12 cellular contexts compared by ENCODE assay signal in the genomic region with DNA sequence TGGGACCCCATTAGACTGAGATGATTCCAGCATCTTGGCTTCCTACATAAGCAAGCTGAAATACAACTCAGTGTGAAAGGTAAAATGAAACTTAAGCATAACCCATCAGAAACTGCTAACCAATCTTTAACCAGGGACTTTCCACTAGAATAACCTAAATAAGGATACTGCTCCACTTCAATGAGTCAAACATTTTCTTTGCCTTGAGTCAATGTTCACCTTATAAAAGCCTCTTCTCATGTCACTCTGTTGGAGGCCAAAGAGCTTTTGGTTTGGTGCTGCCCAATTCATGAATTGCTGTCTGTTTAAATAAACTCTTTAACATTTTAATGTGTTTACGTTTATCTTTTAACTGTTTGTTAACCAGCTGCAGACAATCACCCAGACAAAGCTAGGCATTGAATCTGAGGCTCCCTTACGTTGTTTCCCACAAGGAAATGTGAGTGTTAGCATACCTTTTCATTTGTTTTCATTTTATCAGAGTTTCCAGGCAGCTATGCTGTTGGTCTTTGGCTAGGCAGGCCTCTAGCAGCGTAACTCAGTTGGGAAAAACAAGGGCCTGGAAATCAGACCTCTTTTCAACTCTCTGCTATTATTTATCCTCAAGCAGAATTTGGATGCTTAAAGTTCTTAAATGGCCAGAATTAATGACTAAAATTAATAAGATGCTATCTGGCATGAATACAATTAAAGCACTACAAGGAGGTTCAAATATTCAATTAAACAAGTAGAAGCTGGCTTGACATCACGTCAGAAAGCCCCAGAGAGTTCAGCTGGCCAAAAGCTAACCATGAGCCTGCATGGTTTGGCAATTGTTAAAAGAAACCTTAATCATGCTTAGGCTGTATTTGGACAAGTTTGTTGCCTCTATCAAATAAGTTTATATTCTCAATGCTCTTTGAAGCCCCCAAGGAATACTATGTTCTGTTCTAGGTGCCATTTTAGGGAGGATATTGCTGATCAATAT.
DNase-seq lines count a peak whose midpoint lies in the region; ATAC-seq and TF ChIP-seq lines count a peak whose summit lies in the region.
"Had no signal": no experiment of that assay in that cellular context is flagged by ENCODE, and none has a peak within 500 bp of the region (broad histone marks: within the 10 kb centered on the region; RNA-seq: fewer than 3 reads in every experiment).

No MANE protein-coding gene starts in this region.

- H4K20me1 ChIP-seq in GM23338 (replicated peaks; ENCODE audit: insufficient read depth): no peaks in the 10 kb centered on the region

- peaks cover 0 to 6% of the 10 kb centered on the region in 2 donors for H3K9me3 ChIP-seq in left lung
- H3K9me3 ChIP-seq: tibial nerve had no signal

- peak; percentile 97 for ATAC-seq in GM18907 (IDR thresholded peaks at IDR 0.05; ENCODE audit: unreplicated experiment)
- ATAC-seq in GM23338: peak; percentile 54; the same call in 2 of the 3 replicates
- peak; percentile 84 for ATAC-seq in HG03469 (IDR thresholded peaks at IDR 0.05; ENCODE audit: unreplicated experiment)
- no peak for ATAC-seq in HG02642 (IDR thresholded peaks at IDR 0.05; ENCODE audit: poor library complexity, unreplicated experiment)
- no peak for ATAC-seq in left lung

- H3F3A ChIP-seq in GM23338 (replicated peaks; ENCODE audit: low read depth): no peaks in the 10 kb centered on the region

- H3K36me3 ChIP-seq in GM23338 (ENCODE audit: insufficient read depth) (peaks cover 17% of the 10 kb centered on the region), left lung (no peaks in the 10 kb centered on the region)
- H3K36me3 ChIP-seq: heart right ventricle, tibial nerve had no signal

- intact Hi-C loops in left lung (cut with DNase I): no loop called here

- TF ChIP-seq CTCF in GM23338 (conservative IDR thresholded peaks at IDR 0.05; ENCODE audit: low read depth in 2 of 2) (no peak), left lung (IDR thresholded peaks at IDR 0.05) (no peak), foreskin fibroblast (IDR thresholded peaks at IDR 0.05; ENCODE audit: low read depth, low read length) (no peak)

- H3K27ac ChIP-seq in GM23338 (ENCODE audit: low read depth) (no peak overlapping the region), left lung (no peak overlapping the region)
- H3K27ac ChIP-seq: heart right ventricle had no signal

- no peak overlapping the region for H2AFZ ChIP-seq in GM23338

- peaks cover 6% of the 10 kb centered on the region; the same call in 1 of the 2 replicates for H3K9me2 ChIP-seq in GM23338 (ENCODE audit: insufficient read depth)

- H3K27me3 ChIP-seq in GM23338 (ENCODE audit: insufficient read depth): no peaks in the 10 kb centered on the region
- no peaks in the 10 kb centered on the region for H3K27me3 ChIP-seq in left lung
- H3K27me3 ChIP-seq: heart right ventricle, tibial nerve had no signal

- H3K4me1 Mint-ChIP-seq in GM23338: no peaks in the 10 kb centered on the region
- H3K4me1 Mint-ChIP-seq: activated naive CD4-positive, alpha-beta T cell treated with anti-CD3 and anti-CD28 coated beads, Interleukin-2, amount 10 ng/mL, durations not matched to agents 7 days and 5 days had no signal

- no peak overlapping the region for H3K4me2 ChIP-seq in GM23338

- H3K27me3 Mint-ChIP-seq in GM23338 (ENCODE audit: insufficient read depth, low read depth, poor library complexity): peaks cover 3% of the 10 kb centered on the region
- H3K27me3 Mint-ChIP-seq: activated naive CD4-positive, alpha-beta T cell treated with anti-CD3 and anti-CD28 coated beads, Interleukin-2, amount 10 ng/mL, durations not matched to agents 7 days and 5 days had no signal

- no peak overlapping the region for H3K4me3 Mint-ChIP-seq in GM23338
- H3K4me3 Mint-ChIP-seq: activated naive CD4-positive, alpha-beta T cell treated with anti-CD3 and anti-CD28 coated beads, Interleukin-2, amount 10 ng/mL, durations not matched to agents 7 days and 5 days had no signal

- DNase-seq in GM23338 (ENCODE audit: low spot score): peak; percentile 36
- peak; percentile 91 for DNase-seq in kidney tubule cell (ENCODE audit: low spot score)
- no peak for DNase-seq in effector CD8-positive, alpha-beta T cell (lab: John Stamatoyannopoulos, UW)
- DNase-seq in left lung: no peak
- DNase-seq in foreskin fibroblast: no peak
- DNase-seq: activated CD4-positive, alpha-beta T cell treated with anti-CD3 and anti-CD28 coated beads, Interleukin-2, amount 50 U/mL, for 4 hours; activated naive CD4-positive, alpha-beta T cell treated with anti-CD3 and anti-CD28 coated beads, Interleukin-2, amount 10 ng/mL, durations not matched to agents 7 days and 5 days; heart right ventricle had no signal

- no peaks in the 10 kb centered on the region for H3K79me2 ChIP-seq in GM23338 (replicated peaks; ENCODE audit: insufficient read depth)

- H3K4me3 ChIP-seq in GM23338: no peak overlapping the region
- H3K4me3 ChIP-seq in left lung: no peak overlapping the region
- no peak overlapping the region for H3K4me3 ChIP-seq in foreskin fibroblast (ENCODE audit: low read depth in 1 of 2, low read length in 2 of 2)
- H3K4me3 ChIP-seq: heart right ventricle, tibial nerve had no signal

- no peak overlapping the region for H3K27ac Mint-ChIP-seq in GM23338
- H3K27ac Mint-ChIP-seq: activated naive CD4-positive, alpha-beta T cell treated with anti-CD3 and anti-CD28 coated beads, Interleukin-2, amount 10 ng/mL, durations not matched to agents 7 days and 5 days had no signal

- H3K4me1 ChIP-seq in GM23338 (ENCODE audit: insufficient read depth) (no peaks in the 10 kb centered on the region), left lung (no peaks in the 10 kb centered on the region)

- peaks cover 42% of the 10 kb centered on the region for H3K36me3 Mint-ChIP-seq in GM23338 (ENCODE audit: low read depth)
- H3K36me3 Mint-ChIP-seq: activated naive CD4-positive, alpha-beta T cell treated with anti-CD3 and anti-CD28 coated beads, Interleukin-2, amount 10 ng/mL, durations not matched to agents 7 days and 5 days had no signal

- peaks cover 40% of the 10 kb centered on the region for H3K9me3 Mint-ChIP-seq in GM23338

TF ChIP-seq in GM23338, 12 proteins besides CTCF, POLR2A, EP300 and RAD21:
- no peak for TF ChIP-seq EZH2phosphoT487 (IDR thresholded peaks at IDR 0.05; ENCODE audit: unreplicated experiment)

Comparison
In these comparisons a context has a peak if more than half of its experiments do, and no peak if none do; other contexts are left out.
1. ATAC-seq: peak in GM18907 (single experiment), GM23338 (single experiment) and HG03469 (single experiment); none in HG02642 (single experiment) and left lung (single experiment).
2. DNase-seq: peak in GM23338 (single experiment) and kidney tubule cell (single experiment); none in effector CD8-positive, alpha-beta T cell (single experiment), left lung (0 of 2) and foreskin fibroblast (0 of 2).